ENCODE assay signal across 8 cellular contexts in the genomic region with DNA sequence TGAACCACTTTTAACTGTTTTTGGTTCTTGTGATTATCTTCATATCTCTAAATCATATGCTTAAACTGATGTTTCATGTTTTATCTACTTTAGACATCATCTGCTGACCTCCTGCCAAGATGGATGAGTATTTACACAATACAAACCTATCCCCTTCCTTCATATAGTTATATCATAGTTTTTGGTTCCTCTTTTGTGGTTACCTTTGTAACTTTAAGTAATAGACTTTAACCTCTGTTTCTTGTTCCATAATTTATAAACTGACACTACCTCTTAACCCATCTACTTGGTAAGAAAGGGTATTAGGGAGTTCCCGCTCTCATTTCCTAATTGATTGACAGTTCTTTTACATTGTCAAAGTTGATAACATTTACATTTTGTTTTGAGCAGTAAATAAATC. TPM values are rescaled to one million over a fixed set of nuclear protein-coding genes. Genes with fewer than 3 reads are reported as not detected.
DNase-seq lines count a peak whose midpoint lies in the region; ATAC-seq, FAIRE-seq and TF ChIP-seq lines count a peak whose summit lies in the region.

No MANE protein-coding gene starts in this region.

- no peak overlapping the region for H3K27ac ChIP-seq in pancreas

- TF ChIP-seq CTCF in pancreas (IDR thresholded peaks at IDR 0.05), result no peak

- WGBS in pancreas, 2 donors, result 92 to 96% methylated on average over 1 of the region's 1 CpG

- no peak for FAIRE-seq in pancreas (lab: Jason Lieb, UNC)

- DNase-seq in SKM-1 treated with dmso at 0.1 percent for 144 hours (lab: John Stamatoyannopoulos, UW; ENCODE audit: unreplicated experiment), result peak; percentile 79
- no peak for DNase-seq in activated CD8-positive, alpha-beta memory T cell treated with anti-CD3 and anti-CD28 coated beads, Interleukin-2, amount 50 U/mL, for 4 hours
- no peak for DNase-seq in sciatic nerve (ENCODE audit: low spot score)
- DNase-seq in pancreas, result no peak
- DNase-seq in AG08395 (ENCODE audit: low spot score), result no peak

- H3K9me3 ChIP-seq in pancreas, result no peaks in the 10 kb centered on the region

- H3K27me3 ChIP-seq in pancreas, result no peaks in the 10 kb centered on the region

- ATAC-seq in GM18502 (IDR thresholded peaks at IDR 0.05; ENCODE audit: poor library complexity, unreplicated experiment), result peak; percentile 96
- peak; percentile 92 for ATAC-seq in GM21526 (IDR thresholded peaks at IDR 0.05; ENCODE audit: low FRiP score, unreplicated experiment)
- ATAC-seq in HG03175 (IDR thresholded peaks at IDR 0.05; ENCODE audit: unreplicated experiment), result peak; percentile 100
- no peak for ATAC-seq in sciatic nerve
- ATAC-seq in pancreas, result no peak

- H3K4me1 ChIP-seq in pancreas, result no peaks in the 10 kb centered on the region

- H3K4me3 ChIP-seq in pancreas, result no peak overlapping the region

- peaks cover 0 to 13% (median 0%) of the 10 kb centered on the region in 3 donors for H3K36me3 ChIP-seq in pancreas

- intact Hi-C loops in sciatic nerve (cut with DNase I), result no loop called here
- intact Hi-C loops in pancreas (cut with DNase I), result no loop called here

RNA-seq across cellular contexts. Expression of a gene that starts 11.9 kb away (rescaled TPM):
- total RNA-seq in sciatic nerve (97.7 TPM), pancreas (10 to 100 TPM; 20.3 to 33.2 (median 26.9) TPM)
- 10 to 100 TPM in 1 of 2 donors, 1 to 10 TPM in 1; 9.7 to 35.6 TPM for polyA plus RNA-seq in pancreas

RNA-seq across cellular contexts. Expression of a gene that starts 15.1 kb away (rescaled TPM):
- total RNA-seq in sciatic nerve (28.4 TPM), pancreas (10 to 100 TPM; 13.1 to 21.0 (median 16.6) TPM)
- polyA plus RNA-seq in pancreas, result 1 to 10 TPM; 7.2 to 7.8 TPM

RNA-seq across cellular contexts. Expression of a gene that starts 43.5 kb away (rescaled TPM):
- 41.5 TPM for total RNA-seq in sciatic nerve
- total RNA-seq in pancreas, result 10 to 100 TPM in 3 of 6 donors, 1 to 10 TPM in 3; 8.8 to 17.4 (median 10.4) TPM
- 1 to 10 TPM; 5.2 to 6.1 TPM for polyA plus RNA-seq in pancreas

Comparison
In these comparisons a context has a peak if more than half of its experiments do, and no peak if none do; other contexts are left out.
1. ATAC-seq: peak in GM18502 (single experiment), GM21526 (single experiment) and HG03175 (single experiment); none in sciatic nerve (single experiment) and pancreas (0 of 4).